20 cellular contexts compared by ENCODE assay signal in genomic region chr2:67600472-67600871, GRCh38.
A peak's percentile ranks its signal among the peaks of the same experiment; 100 is the strongest.
DNase-seq lines count a peak whose midpoint lies in the region; TF ChIP-seq lines count a peak whose summit lies in the region.
"Had no signal": no experiment of that assay in that cellular context is flagged by ENCODE, and none has a peak within 500 bp of the region (broad histone marks: within the 10 kb centered on the region; RNA-seq: fewer than 3 reads in every experiment).

No MANE protein-coding gene starts in this region.

- H3K9me3 ChIP-seq in osteoblast (ENCODE audit: low read depth, low read length): no peaks in the 10 kb centered on the region
- H3K9me3 ChIP-seq: esophagus squamous epithelium, SJCRH30 had no signal

- no CpG with 5 or more reads among the region's 7 CpGs for WGBS in mesendoderm (ENCODE audit: extremely low coverage, insufficient coverage, low lambda C conversion rate)

- DNase-seq in H4 (ENCODE audit: low spot score): peak; percentile 87
- DNase-seq in NAMALWA (ENCODE audit: low spot score): peak; percentile 23
- DNase-seq in ecto neural progenitor cell (ENCODE audit: low spot score): peak; percentile 47
- peak; percentile 76 for DNase-seq in mesendoderm
- DNase-seq in 8988T: no peak
- no peak for DNase-seq in activated T-cell treated with anti-CD3 and anti-CD28 coated beads, Interleukin-2, amount 50 U/mL, for 1 hour
- DNase-seq in osteoblast (ENCODE audit: insufficient read length, low spot score, missing footprints): no peak
- DNase-seq: activated B cell treated with CpG ODN at 0.5 μM for 24 hours; activated CD8-positive, alpha-beta T cell treated with anti-CD3 and anti-CD28 coated beads for 36 hours; activated naive CD4-positive, alpha-beta T cell treated with anti-CD3 and anti-CD28 coated beads, Interleukin-2, amount 50 U/mL, for 16 hours; activated T-cell treated with anti-CD3 and anti-CD28 coated beads, Interleukin-2, amount 50 U/mL, for 24 hours; effector CD8-positive, alpha-beta T cell; esophagus squamous epithelium; heart left ventricle; Kasumi-1; natural killer cell; NCI-H1417 treated with DMSO at 0.1 percent for 48 hours; PC-9; SJCRH30; stimulated activated naive CD4-positive, alpha-beta T cell treated with Interleukin-2 at 50 U/mL for 16 hours had no signal

- H3K79me1 ChIP-seq in mesendoderm (ENCODE audit: low read length): no peaks in the 10 kb centered on the region

- H3K4me3 ChIP-seq in mesendoderm (ENCODE audit: low read length): no peak overlapping the region
- H3K4me3 ChIP-seq in osteoblast (ENCODE audit: insufficient read depth, low read length): no peak overlapping the region
- H3K4me3 ChIP-seq: esophagus squamous epithelium, heart left ventricle, PC-9, SJCRH30 had no signal

- no peak overlapping the region for H2BK5ac ChIP-seq in mesendoderm (ENCODE audit: low read length)

- H3K27ac ChIP-seq in mesendoderm (ENCODE audit: low read depth, low read length) (no peak overlapping the region), osteoblast (ENCODE audit: low read depth, low read length) (no peak overlapping the region)
- H3K27ac ChIP-seq: esophagus squamous epithelium, heart left ventricle, PC-9, SJCRH30 had no signal

- H4K20me1 ChIP-seq in osteoblast (ENCODE audit: insufficient read depth, low read length): no peaks in the 10 kb centered on the region

- no peaks in the 10 kb centered on the region for H3K4me1 ChIP-seq in mesendoderm (ENCODE audit: control insufficient read depth, low read depth, low read length)
- H3K4me1 ChIP-seq in osteoblast (ENCODE audit: insufficient read depth, low read length): peaks cover 19% of the 10 kb centered on the region
- H3K4me1 ChIP-seq: esophagus squamous epithelium, heart left ventricle, SJCRH30 had no signal

- H3K18ac ChIP-seq in mesendoderm (ENCODE audit: low read length): no peak overlapping the region

- H3K79me2 ChIP-seq in mesendoderm (ENCODE audit: control insufficient read depth, insufficient read depth, low read length) (no peaks in the 10 kb centered on the region), osteoblast (ENCODE audit: insufficient read depth, low read length) (no peaks in the 10 kb centered on the region)

- H3K4me2 ChIP-seq in mesendoderm (ENCODE audit: low read length): no peak overlapping the region
- H3K4me2 ChIP-seq in osteoblast (ENCODE audit: insufficient read depth, low read length): no peak overlapping the region
- H3K4me2 ChIP-seq: PC-9 had no signal

- H2BK15ac ChIP-seq in mesendoderm (replicated peaks; ENCODE audit: low read depth): no peak overlapping the region

- no peak overlapping the region for H4K8ac ChIP-seq in mesendoderm (ENCODE audit: low read depth, low read length)

- no peaks in the 10 kb centered on the region for H3K27me3 ChIP-seq in mesendoderm (ENCODE audit: insufficient read depth, low read length, poor library complexity)
- no peaks in the 10 kb centered on the region for H3K27me3 ChIP-seq in osteoblast (ENCODE audit: insufficient read depth, low read length)
- H3K27me3 ChIP-seq: esophagus squamous epithelium, heart left ventricle, SJCRH30 had no signal

- TF ChIP-seq CTCF in osteoblast (IDR thresholded peaks at IDR 0.05; ENCODE audit: extremely low read depth, low read depth, low read length): no peak

- H2BK120ac ChIP-seq in mesendoderm (ENCODE audit: low read depth, low read length): no peak overlapping the region

- H3K23ac ChIP-seq in mesendoderm (ENCODE audit: low read length): no peak overlapping the region

- H3K9ac ChIP-seq in mesendoderm (ENCODE audit: low read length): no peak overlapping the region

- H3K56ac ChIP-seq in mesendoderm (ENCODE audit: low read length): no peak overlapping the region

- H2AFZ ChIP-seq in osteoblast (ENCODE audit: low read length): no peak overlapping the region
- H2AFZ ChIP-seq: PC-9 had no signal

- no peak overlapping the region for H2AK5ac ChIP-seq in mesendoderm (ENCODE audit: low read length)

- no peak overlapping the region for H3K4ac ChIP-seq in mesendoderm (ENCODE audit: low read depth, low read length)

- no peak overlapping the region for H4K5ac ChIP-seq in mesendoderm (ENCODE audit: low read length)

- H3K36me3 ChIP-seq in mesendoderm (ENCODE audit: control insufficient read depth, insufficient read depth, low read length) (no peaks in the 10 kb centered on the region), osteoblast (ENCODE audit: insufficient read depth, low read length) (no peaks in the 10 kb centered on the region)
- H3K36me3 ChIP-seq: esophagus squamous epithelium, heart left ventricle, SJCRH30 had no signal

Comparison
In these comparisons a context has a peak if more than half of its experiments do, and no peak if none do; other contexts are left out.
1. DNase-seq: peak in H4 (single experiment), NAMALWA (single experiment), ecto neural progenitor cell (single experiment) and mesendoderm (single experiment); none in 8988T (single experiment), activated T-cell treated with anti-CD3 and anti-CD28 coated beads, Interleukin-2, amount 50 U/mL, for 1 hour (single experiment) and osteoblast (single experiment).